In genomic region chr6:154675602-154676088, GRCh38 we compare ENCODE assay signal across 1 cellular context.
TF ChIP-seq lines count a peak whose summit lies in the region.

No MANE protein-coding gene starts in this region.

TF ChIP-seq in GM12878, 131 proteins besides CTCF, POLR2A, EP300 and RAD21 (continued from another document and continues in another):
- TF ChIP-seq ZBTB11 (CRISPR knock-in tag; IDR thresholded peaks at IDR 0.05) (no peak), ZNF384 (IDR thresholded peaks at IDR 0.05; ENCODE audit: borderline replicate concordance, low read depth, low read length) (no peak), NFIC (IDR thresholded peaks at IDR 0.05; ENCODE audit: low read depth, low read length) (no peak), STAT1 (conservative IDR thresholded peaks at IDR 0.05) (no peak), ELK1 (IDR thresholded peaks at IDR 0.05; ENCODE audit: low read depth, low read length) (no peak), BHLHE40 (IDR thresholded peaks at IDR 0.05; ENCODE audit: borderline replicate concordance in 1 of 2, low read depth in 2 of 2, low read length in 1 of 2) (peak in 1 of 2 experiments; percentile 51; a peak in 1 of 4 replicates), YY1 (IDR thresholded peaks at IDR 0.05; ENCODE audit: low read depth, low read length) (peak; percentile 89), MTA2 (IDR thresholded peaks at IDR 0.05; ENCODE audit: low read depth) (no peak), PKNOX1 (IDR thresholded peaks at IDR 0.05) (peak; percentile 63; the same call in 1 of the 2 replicates), SMARCA5 (IDR thresholded peaks at IDR 0.05) (peak; percentile 87; the same call in 1 of the 2 replicates), MAX (IDR thresholded peaks at IDR 0.05; ENCODE audit: low read depth, low read length) (no peak), NBN (IDR thresholded peaks at IDR 0.05) (0 out of 2 replicates have a peak, but pooled peaks have one; percentile 59), FOS (IDR thresholded peaks at IDR 0.05; ENCODE audit: borderline replicate concordance, extremely low read depth, insufficient read length) (no peak), SREBF2 (IDR thresholded peaks at IDR 0.05; ENCODE audit: low read length) (no peak), TBL1XR1 (IDR thresholded peaks at IDR 0.05; ENCODE audit: low read depth, low read length) (0 out of 2 replicates have a peak, but pooled peaks have one; percentile 17), E4F1 (IDR thresholded peaks at IDR 0.05; ENCODE audit: borderline replicate concordance, partially characterized antibody) (no peak), ATF7 (IDR thresholded peaks at IDR 0.05; ENCODE audit: low read depth) (peak; percentile 43; the same call in 1 of the 2 replicates), CHD4 (IDR thresholded peaks at IDR 0.05) (no peak), YBX1 (IDR thresholded peaks at IDR 0.05) (no peak), RELB (IDR thresholded peaks at IDR 0.05; ENCODE audit: low read depth) (no peak), CBX5 (IDR thresholded peaks at IDR 0.05; ENCODE audit: low read depth) (peak; percentile 97; the same call in 1 of the 2 replicates), ZNF622 (IDR thresholded peaks at IDR 0.05) (no peak), ZBTB4 (CRISPR knock-in tag; IDR thresholded peaks at IDR 0.05) (no peak), TARDBP (IDR thresholded peaks at IDR 0.05; ENCODE audit: borderline replicate concordance) (0 out of 2 replicates have a peak, but pooled peaks have one; percentile 27), SRF (IDR thresholded peaks at IDR 0.05; ENCODE audit: low read depth in 2 of 2, low read length in 2 of 2) (peak in 1 of 2 experiments; percentile 77; a peak in 1 of 4 replicates), RFX5 (IDR thresholded peaks at IDR 0.05; ENCODE audit: low read depth, low read length) (no peak), ASH2L (IDR thresholded peaks at IDR 0.05; ENCODE audit: borderline replicate concordance, low read depth) (no peak), IRF3 (IDR thresholded peaks at IDR 0.05) (no peak), ATF2 (IDR thresholded peaks at IDR 0.05; ENCODE audit: low read length) (peak; percentile 22; the same call in 1 of the 2 replicates), RB1 (IDR thresholded peaks at IDR 0.05; ENCODE audit: borderline replicate concordance) (peak; percentile 70; the same call in 1 of the 2 replicates), POU2F2 (IDR thresholded peaks at IDR 0.05; ENCODE audit: borderline replicate concordance, low read depth, low read length) (peak; percentile 56; the same call in 1 of the 3 replicates), CREB1 (IDR thresholded peaks at IDR 0.05; ENCODE audit: low read depth) (0 out of 2 replicates have a peak, but pooled peaks have one; percentile 26), SKIL (IDR thresholded peaks at IDR 0.05; ENCODE audit: low read depth, poor library complexity, severe bottlenecking) (peak; percentile 67), FOXM1 (IDR thresholded peaks at IDR 0.05; ENCODE audit: low read depth, low read length) (peak; percentile 70; the same call in 1 of the 2 replicates), KDM1A (IDR thresholded peaks at IDR 0.05; ENCODE audit: borderline replicate concordance) (no peak), IRF5 (IDR thresholded peaks at IDR 0.05; ENCODE audit: borderline replicate concordance) (no peak)
